Comparison of ENCODE assay signal across 27 cellular contexts in the genomic region with DNA sequence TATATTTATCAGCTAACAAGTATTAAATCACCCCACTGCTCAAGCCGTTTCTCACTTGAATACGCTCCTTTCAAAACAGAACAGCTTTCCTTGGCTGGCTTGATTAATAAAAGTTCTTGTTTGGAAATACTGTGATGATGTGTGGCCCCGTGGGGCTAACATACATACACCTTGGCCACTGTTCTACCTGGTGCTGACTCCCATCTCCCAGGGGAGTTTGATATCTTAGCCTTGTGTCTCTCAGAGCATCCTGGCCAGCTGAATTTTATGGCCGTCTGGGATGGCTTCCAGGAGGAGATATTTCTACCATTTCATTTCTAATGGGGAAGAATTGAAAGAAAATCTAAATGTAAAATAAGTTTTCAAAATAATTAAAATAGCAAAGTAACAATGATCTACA.
DNase-seq lines count a peak whose midpoint lies in the region; ATAC-seq and TF ChIP-seq lines count a peak whose summit lies in the region.
"Had no signal": no experiment of that assay in that cellular context is flagged by ENCODE, and none has a peak within 500 bp of the region (broad histone marks: within the 10 kb centered on the region; RNA-seq: fewer than 3 reads in every experiment).

No MANE protein-coding gene starts in this region.

- H3K9me3 ChIP-seq in GM23248 (ENCODE audit: low read depth) (no peaks in the 10 kb centered on the region), RWPE2 (ENCODE audit: severe bottlenecking) (no peaks in the 10 kb centered on the region), vagina (no peaks in the 10 kb centered on the region)
- H3K9me3 ChIP-seq: body of pancreas, heart right ventricle, lower lobe of right lung, right lobe of liver, upper lobe of right lung had no signal

- no peak for ATAC-seq in RWPE2 (ENCODE audit: low read depth)
- ATAC-seq: body of pancreas, heart right ventricle, lower lobe of right lung, PC-3, right lobe of liver, upper lobe of right lung had no signal

- in situ Hi-C loops in GM23248 (cut with MboI), result no loop called here

- peak; percentile 30 for DNase-seq in GM23248
- DNase-seq in RWPE2 (ENCODE audit: low spot score), result no peak
- DNase-seq in fibroblast of mammary gland (ENCODE audit: low read depth), result peak; percentile 60
- DNase-seq in vagina (ENCODE audit: extremely low spot score in 2 of 2), result no peak
- DNase-seq in cardiac septum (ENCODE audit: low spot score), result no peak
- no peak for DNase-seq in activated CD8-positive, alpha-beta memory T cell treated with anti-CD3 and anti-CD28 coated beads, Interleukin-2, amount 50 U/mL, for 4 hours
- no peak for DNase-seq in activated T-cell treated with anti-CD3 and anti-CD28 coated beads, Interleukin-2, amount 50 U/mL, for 48 hours
- DNase-seq: activated CD4-positive, alpha-beta T cell treated with anti-CD3 and anti-CD28 coated beads, Interleukin-2, amount 10 ng/mL, durations not matched to agents 24 days and 14 days; CD8-positive, alpha-beta memory T cell; effector CD8-positive, alpha-beta T cell; foreskin melanocyte; heart right ventricle; lower lobe of right lung; MM.1S; NCI-H1417 treated with DMSO at 0.1 percent for 48 hours; NCI-H2081 treated with DMSO at 0.1 percent for 48 hours; NCI-H226; NCI-H774; PC-3; right lobe of liver; SHP77 treated with DMSO at 0.1 percent for 48 hours; stimulated activated naive B cell treated with anti-CD40 and anti-IgM and Interleukin-4, amounts not matched to agents 10 μg/mL and 1 μg/mL and 100 μg/mL, for 72 hours; T1000; upper lobe of right lung had no signal

- peak overlapping the region; percentile 65 for H3K4me3 ChIP-seq in GM23248
- no peak overlapping the region for H3K4me3 ChIP-seq in RWPE2 (ENCODE audit: severe bottlenecking)
- peak overlapping the region; percentile 5 for H3K4me3 ChIP-seq in fibroblast of mammary gland (ENCODE audit: control insufficient read depth, low read depth, low read length)
- no peak overlapping the region for H3K4me3 ChIP-seq in vagina
- H3K4me3 ChIP-seq: body of pancreas, heart right ventricle, lower lobe of right lung, neural progenitor cell, right lobe of liver, upper lobe of right lung had no signal

- no peaks in the 10 kb centered on the region for H3K79me2 ChIP-seq in GM23248 (ENCODE audit: insufficient read depth)

- peaks cover 23% of the 10 kb centered on the region for H3K4me1 ChIP-seq in GM23248 (ENCODE audit: insufficient read depth)
- peaks cover 22% of the 10 kb centered on the region for H3K4me1 ChIP-seq in RWPE2 (ENCODE audit: insufficient read depth, poor library complexity, severe bottlenecking)
- H3K4me1 ChIP-seq in vagina, result peaks cover 13% of the 10 kb centered on the region
- H3K4me1 ChIP-seq: body of pancreas, neural progenitor cell, right lobe of liver, upper lobe of right lung had no signal

- H3K36me3 ChIP-seq in GM23248 (ENCODE audit: low read depth) (no peaks in the 10 kb centered on the region), RWPE2 (ENCODE audit: low read depth) (no peaks in the 10 kb centered on the region), vagina (no peaks in the 10 kb centered on the region)
- H3K36me3 ChIP-seq: heart right ventricle, lower lobe of right lung, neural progenitor cell, right lobe of liver, upper lobe of right lung, WERI-Rb-1 had no signal

- peak overlapping the region; percentile 73 for H3K4me2 ChIP-seq in GM23248 (ENCODE audit: unreplicated experiment)
- H3K4me2 ChIP-seq: neural progenitor cell had no signal

- TF ChIP-seq POLR2A in vagina (IDR thresholded peaks at IDR 0.05), result no peak

- peak overlapping the region; percentile 48 for H2AFZ ChIP-seq in GM23248
- H2AFZ ChIP-seq: neural progenitor cell had no signal

- TF ChIP-seq CTCF in RWPE2 (IDR thresholded peaks at IDR 0.05; ENCODE audit: poor library complexity, severe bottlenecking), result no peak
- no peak for TF ChIP-seq CTCF in fibroblast of mammary gland (conservative IDR thresholded peaks at IDR 0.05; ENCODE audit: control insufficient read depth, insufficient read depth, low read depth, low read length)
- TF ChIP-seq CTCF in vagina (IDR thresholded peaks at IDR 0.05), result no peak

- H3F3A ChIP-seq in GM23248 (ENCODE audit: insufficient read depth), result peaks cover 27% of the 10 kb centered on the region

- H3K9me2 ChIP-seq in GM23248 (ENCODE audit: insufficient read depth), result no peaks in the 10 kb centered on the region

- 5% methylated on average over 4 of the region's 4 CpGs for WGBS in GM23248 (ENCODE audit: low coverage in 1 of 2, low lambda C conversion rate in 2 of 2, missing lambda C conversion rate in 2 of 2), 2 experiments

- H3K27ac ChIP-seq in GM23248 (peak overlapping the region; percentile 80), RWPE2 (ENCODE audit: poor library complexity, severe bottlenecking) (peak overlapping the region; percentile 43), vagina (peak overlapping the region; percentile 37)
- H3K27ac ChIP-seq: body of pancreas, heart right ventricle, lower lobe of right lung, neural progenitor cell, right lobe of liver, upper lobe of right lung, WERI-Rb-1 had no signal

- no peaks in the 10 kb centered on the region for H3K27me3 ChIP-seq in GM23248 (replicated peaks; ENCODE audit: insufficient read depth)
- H3K27me3 ChIP-seq in RWPE2 (ENCODE audit: insufficient read depth, poor library complexity, severe bottlenecking), result no peaks in the 10 kb centered on the region
- H3K27me3 ChIP-seq in vagina, result no peaks in the 10 kb centered on the region
- H3K27me3 ChIP-seq: body of pancreas, heart right ventricle, neural progenitor cell, right lobe of liver, upper lobe of right lung had no signal

- no peaks in the 10 kb centered on the region for H4K20me1 ChIP-seq in GM23248 (ENCODE audit: insufficient read depth)

- intact Hi-C loops in vagina (cut with DNase I) (no loop called here), cardiac septum (cut with DNase I) (no loop called here)

- H3K9ac ChIP-seq in GM23248, result peak overlapping the region; percentile 65
- H3K9ac ChIP-seq: neural progenitor cell had no signal

Comparison
In these comparisons a context has a peak if more than half of its experiments do, and no peak if none do; other contexts are left out.
1. DNase-seq: peak in GM23248 (single experiment) and fibroblast of mammary gland (single experiment); none in RWPE2 (single experiment), vagina (0 of 2), cardiac septum (single experiment), activated CD8-positive, alpha-beta memory T cell treated with anti-CD3 and anti-CD28 coated beads, Interleukin-2, amount 50 U/mL, for 4 hours (single experiment) and activated T-cell treated with anti-CD3 and anti-CD28 coated beads, Interleukin-2, amount 50 U/mL, for 48 hours (0 of 2).
2. H3K4me3 ChIP-seq: peak in GM23248 (single experiment) and fibroblast of mammary gland (single experiment); none in RWPE2 (single experiment) and vagina (0 of 2).
3. Peak in every context shown above with its lines, with median percentiles within 50 percentile points of each other: H3K27ac ChIP-seq.